Comparison of ENCODE assay signal across 30 cellular contexts in the genomic region with DNA sequence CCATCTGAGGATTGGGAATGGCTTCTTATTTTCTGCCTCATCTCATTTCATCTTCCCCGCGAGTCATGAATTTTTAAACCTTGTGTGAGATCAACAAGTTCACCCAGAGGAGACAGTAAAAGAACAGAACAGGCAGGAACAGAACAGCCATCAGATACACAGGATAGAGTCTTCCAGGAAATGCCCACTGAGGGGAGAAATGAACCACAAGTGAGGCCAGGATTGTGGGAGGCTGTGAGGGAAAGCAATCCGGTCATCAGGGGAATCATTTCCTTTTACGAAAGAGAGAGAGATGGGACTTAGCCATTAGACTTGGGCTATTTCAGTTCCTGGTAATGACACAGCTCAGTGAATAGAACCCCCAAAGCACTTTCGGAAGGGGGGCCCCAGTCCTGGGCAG. TPM values are rescaled to one million over a fixed set of nuclear protein-coding genes. Genes with fewer than 3 reads are reported as not detected.
DNase-seq lines count a peak whose midpoint lies in the region; FAIRE-seq and TF ChIP-seq lines count a peak whose summit lies in the region.
"Had no signal": no experiment of that assay in that cellular context is flagged by ENCODE, and none has a peak within 500 bp of the region (broad histone marks: within the 10 kb centered on the region; RNA-seq: fewer than 3 reads in every experiment).

No MANE protein-coding gene starts in this region.

- H3K4me3 ChIP-seq in OCI-LY3 (ENCODE audit: low read length) (no peak overlapping the region), bronchial epithelial cell (ENCODE audit: low read depth, low read length) (no peak overlapping the region), muscle layer of colon (ENCODE audit: low read depth in 1 of 2, low read length in 2 of 2) (no peak overlapping the region), stomach smooth muscle (ENCODE audit: low read length in 2 of 2) (no peak overlapping the region), Peyer's patch (no peak overlapping the region)
- H3K4me3 ChIP-seq: K562, right lobe of liver, thoracic aorta had no signal

- no peaks in the 10 kb centered on the region for H3K27me3 ChIP-seq in OCI-LY3 (ENCODE audit: low read depth, low read length)
- peaks cover 1% of the 10 kb centered on the region for H3K27me3 ChIP-seq in bronchial epithelial cell (ENCODE audit: control insufficient read depth, insufficient read depth, low read length)
- no peaks in the 10 kb centered on the region for H3K27me3 ChIP-seq in muscle layer of colon (ENCODE audit: control insufficient read depth in 1 of 2, insufficient read depth in 2 of 2, low read length in 2 of 2)
- H3K27me3 ChIP-seq in stomach smooth muscle (ENCODE audit: control insufficient read depth in 1 of 2, insufficient read depth in 2 of 2, low read length in 2 of 2): no peaks in the 10 kb centered on the region
- no peaks in the 10 kb centered on the region for H3K27me3 ChIP-seq in Peyer's patch
- H3K27me3 ChIP-seq: right lobe of liver had no signal

- H3K4me1 ChIP-seq in OCI-LY3 (ENCODE audit: low read length) (peaks cover 10% of the 10 kb centered on the region), muscle layer of colon (ENCODE audit: insufficient read depth, low read length) (peaks cover 28% of the 10 kb centered on the region), stomach smooth muscle (ENCODE audit: control insufficient read depth, insufficient read depth, low read length) (peaks cover 53% of the 10 kb centered on the region), Peyer's patch (peaks cover 0 to 11% (median 3%) of the 10 kb centered on the region in 4 donors)

- no peaks in the 10 kb centered on the region for H3K9me3 ChIP-seq in OCI-LY3 (ENCODE audit: insufficient read depth, low read length)
- H3K9me3 ChIP-seq in muscle layer of colon (ENCODE audit: low read length): no peaks in the 10 kb centered on the region
- no peaks in the 10 kb centered on the region for H3K9me3 ChIP-seq in stomach smooth muscle (ENCODE audit: control insufficient read depth in 2 of 2, low read length in 2 of 2)
- no peaks in the 10 kb centered on the region for H3K9me3 ChIP-seq in Peyer's patch
- H3K9me3 ChIP-seq: right lobe of liver, thoracic aorta had no signal

- H2AFZ ChIP-seq in OCI-LY3 (ENCODE audit: low read depth, low read length): no peak overlapping the region

- H3K9ac ChIP-seq in OCI-LY3 (ENCODE audit: low read length) (no peak overlapping the region), muscle layer of colon (ENCODE audit: low read length) (no peak overlapping the region), stomach smooth muscle (ENCODE audit: low read length in 2 of 2) (no peak overlapping the region)

- H3K36me3 ChIP-seq in OCI-LY3 (replicated peaks; ENCODE audit: low read depth, low read length) (peaks cover 2% of the 10 kb centered on the region), bronchial epithelial cell (ENCODE audit: control insufficient read depth, insufficient read depth, low read length) (peaks cover 5% of the 10 kb centered on the region), muscle layer of colon (ENCODE audit: insufficient read depth, low read length) (peaks cover 6% of the 10 kb centered on the region), stomach smooth muscle (ENCODE audit: control insufficient read depth in 2 of 2, insufficient read depth in 2 of 2, low read length in 2 of 2) (no peaks in the 10 kb centered on the region), Peyer's patch (peaks cover 0 to 4% (median 0%) of the 10 kb centered on the region in 3 donors)
- H3K36me3 ChIP-seq: right lobe of liver, thoracic aorta had no signal

- peak overlapping the region; percentile 13; the same call in 1 of the 2 replicates for H3K4me2 ChIP-seq in OCI-LY3 (ENCODE audit: low read length)

- H3K27ac ChIP-seq in OCI-LY3 (ENCODE audit: low read length) (no peak overlapping the region), muscle layer of colon (ENCODE audit: low read depth, low read length) (peak overlapping the region; percentile 17), stomach smooth muscle (ENCODE audit: low read length) (peak overlapping the region; percentile 84), Peyer's patch (peak overlapping the region in 1 of 4 donors; percentile 14)
- H3K27ac ChIP-seq: right lobe of liver, thoracic aorta had no signal

- TF ChIP-seq POLR2A in Peyer's patch (IDR thresholded peaks at IDR 0.05): no peak

- no peaks in the 10 kb centered on the region for H3K79me2 ChIP-seq in OCI-LY3 (ENCODE audit: low read length)

- peak; percentile 36 for FAIRE-seq in bronchial epithelial cell (lab: Jason Lieb, UNC)
- FAIRE-seq: RCC 7860 had no signal

- TF ChIP-seq CTCF in OCI-LY3 (IDR thresholded peaks at IDR 0.05; ENCODE audit: low read depth, low read length) (no peak), bronchial epithelial cell (IDR thresholded peaks at IDR 0.05; ENCODE audit: insufficient read depth, low read length, severe bottlenecking) (no peak), Peyer's patch (IDR thresholded peaks at IDR 0.05) (no peak)

- DNase-seq in bronchial epithelial cell (ENCODE audit: low read depth) (no peak), Peyer's patch (no peak), amniotic stem cell (lab: John Stamatoyannopoulos, UW) (no peak), dermis blood vessel endothelial cell (no peak)
- DNase-seq in effector CD4-positive, alpha-beta T cell: no peak
- DNase-seq: activated CD4-positive, alpha-beta T cell treated with anti-CD3 and anti-CD28 coated beads for 1 hour; activated CD8-positive, alpha-beta T cell treated with anti-CD3 and anti-CD28 coated beads, Interleukin-2, amount 10 ng/mL, durations not matched to agents 7 days and 5 days; activated naive CD4-positive, alpha-beta T cell; activated T-cell treated with anti-CD3 and anti-CD28 coated beads for 4 hours; C1 segment of cervical spinal cord; central memory CD4-positive, alpha-beta T cell; DMS79 treated with DMSO at 0.1 percent for 48 hours; GOT3; islet precursor cell; NCI-H1417 treated with DMSO at 0.1 percent for 48 hours; NCI-H2107; NK-92 treated with Interleukin-12 subunit alpha and Interleukin-12 subunit beta, amount 100 ng/mL, for 24 hours; right lobe of liver; stimulated activated CD8-positive, alpha-beta memory T cell treated with anti-CD3 and anti-CD28 coated beads, Interleukin-4, amount 100 ng/mL, for 48 hours; T-helper 1 cell had no signal

- no peaks in the 10 kb centered on the region for H4K20me1 ChIP-seq in OCI-LY3 (ENCODE audit: insufficient read depth, low read length)

RNA-seq across cellular contexts. Expression of a gene that starts 34.3 kb away (rescaled TPM):
- total RNA-seq in bronchial epithelial cell (under 0.01 TPM in 1 of 2 replicates, not detected in the other), Peyer's patch (1 to 10 TPM in 1 of 4 donors, under 1 TPM in 1, not detected in 2; 0.35 to 2.5 TPM), dermis blood vessel endothelial cell (not detected in 2 replicates)
- total RNA-seq: activated CD8-positive, alpha-beta T cell treated with anti-CD3 and anti-CD28 coated beads, Interleukin-2, amount 10 ng/mL, durations not matched to agents 7 days and 5 days; HT1080; MCF 10A; NCI-H460; right lobe of liver; SK-MEL-5 had no signal

RNA-seq across cellular contexts. Expression of a gene that starts 44.3 kb away (rescaled TPM):
- 35.3 and 51.3 TPM in 2 replicates for total RNA-seq in bronchial epithelial cell
- total RNA-seq in Peyer's patch: 10 to 100 TPM; 54.5 to 92.4 (median 70.5) TPM
- total RNA-seq in dermis blood vessel endothelial cell: 23.2 and 57.0 TPM in 2 replicates

RNA-seq across cellular contexts. Expression of a gene that starts 44.5 kb away (rescaled TPM):
- 10.8 and 11.9 TPM in 2 replicates for total RNA-seq in bronchial epithelial cell
- 100 to 1,000 TPM in 1 of 4 donors, 10 to 100 TPM in 3; 45.9 to 125 (median 79.9) TPM for total RNA-seq in Peyer's patch
- 16.7 and 22.2 TPM in 2 replicates for total RNA-seq in dermis blood vessel endothelial cell
